Comparison of ENCODE assay signal across 14 cellular contexts in the genomic region with DNA sequence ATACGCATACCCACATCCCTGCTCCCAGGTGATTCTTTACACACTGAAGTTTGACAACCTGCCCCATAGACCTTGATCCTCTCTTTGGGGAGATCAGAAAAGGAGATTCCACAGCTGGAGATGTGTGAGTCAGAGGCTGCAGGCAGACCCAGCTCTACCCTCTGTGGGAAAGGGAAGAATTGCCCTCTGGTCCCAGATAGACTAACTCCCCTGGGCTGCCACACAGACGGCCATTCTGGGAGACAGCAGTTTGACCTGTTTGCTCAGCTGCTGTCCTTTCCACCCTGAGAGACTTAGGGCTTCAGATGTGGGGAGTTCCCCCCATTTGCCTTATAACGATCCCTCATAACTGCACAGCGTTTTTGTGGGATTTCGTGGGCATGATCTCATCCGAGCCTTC. TPM values are rescaled to one million over a fixed set of nuclear protein-coding genes. Genes with fewer than 3 reads are reported as not detected.
DNase-seq lines count a peak whose midpoint lies in the region; TF ChIP-seq lines count a peak whose summit lies in the region.
"Had no signal": no experiment of that assay in that cellular context is flagged by ENCODE, and none has a peak within 500 bp of the region (broad histone marks: within the 10 kb centered on the region; RNA-seq: fewer than 3 reads in every experiment).

No MANE protein-coding gene starts in this region.

- H3K4me1 ChIP-seq in H9 (ENCODE audit: insufficient read depth, low read length) (peaks cover 6% of the 10 kb centered on the region), endodermal cell (ENCODE audit: control insufficient read depth, insufficient read depth, low read length) (peaks cover 21% of the 10 kb centered on the region)

- H4K5ac ChIP-seq in H9 (ENCODE audit: insufficient read length, low read depth, low read length) = no peak overlapping the region

- CTCF ChIA-PET in activated CD4-positive, alpha-beta memory T cell treated with anti-CD3 and anti-CD28 coated beads for 36 hours (lab: Charles Lee) = interaction anchor here (1.3 to 1.6 kb wide), 2 partner anchors 12 to 36 kb away, joined by 3 to 5 read pairs; no protein-coding TSS in a partner anchor

- H2BK120ac ChIP-seq in H9 (ENCODE audit: low read depth, low read length, poor library complexity, severe bottlenecking) = no peak overlapping the region

- 0 out of 2 replicates have a peak overlapping the region, but pooled peaks have one; percentile 16 for H3K14ac ChIP-seq in H9 (ENCODE audit: insufficient read depth, low read length)

- H2AK5ac ChIP-seq in H9 (ENCODE audit: insufficient read length, low read length) = no peak overlapping the region

- H3K9ac ChIP-seq in H9 (ENCODE audit: extremely low read depth, insufficient read length, low read length) = no peak overlapping the region
- H3K9ac ChIP-seq in endodermal cell (ENCODE audit: extremely low read depth, low read length, poor library complexity, severe bottlenecking) = no peak overlapping the region

- H2BK5ac ChIP-seq in H9 (ENCODE audit: insufficient read length, low read length) = no peak overlapping the region

- H3K23me2 ChIP-seq in H9 (ENCODE audit: insufficient read length, low read depth, low read length, poor library complexity, severe bottlenecking) = peaks cover 4% of the 10 kb centered on the region

- H3K4me3 ChIP-seq in endodermal cell (ENCODE audit: low read length) = no peak overlapping the region
- H3K4me3 ChIP-seq: thoracic aorta had no signal

- H3K4ac ChIP-seq in H9 (ENCODE audit: low read depth, low read length) = no peak overlapping the region

- intact Hi-C loops in activated CD4-positive, alpha-beta memory T cell treated with anti-CD3 and anti-CD28 coated beads for 36 hours (cut with micrococcal nuclease) = no loop called here

- H3K4me3 Mint-ChIP-seq in H9 (peak overlapping the region in 1 of 2 experiments; percentile 61; a peak in 2 of 5 replicates), endodermal cell (peak overlapping the region; percentile 28), neural crest cell (no peak overlapping the region)
- no peak overlapping the region for H3K4me3 Mint-ChIP-seq in activated CD4-positive, alpha-beta memory T cell treated with anti-CD3 and anti-CD28 coated beads for 36 hours
- H3K4me3 Mint-ChIP-seq: CD4-positive, CD25-positive, alpha-beta regulatory T cell; central memory CD8-positive, alpha-beta T cell; T-helper 1 cell treated with Interleukin-12 subunit alpha and Interleukin-12 subunit beta and Interleukin-4 antibody, amounts not matched to agents 30 μg/mL and 1 μg/mL, for 36 hours had no signal

- H3K36me3 Mint-ChIP-seq in H9 (ENCODE audit: insufficient read depth in 1 of 3, low read depth in 3 of 3) (peaks cover 1 to 6% (median 5%) of the 10 kb centered on the region in 3 experiments; a peak in 5 of 7 replicates), endodermal cell (ENCODE audit: low read depth) (peaks cover 20% of the 10 kb centered on the region), neural crest cell (ENCODE audit: low read depth) (no peaks in the 10 kb centered on the region)
- no peaks in the 10 kb centered on the region for H3K36me3 Mint-ChIP-seq in activated CD4-positive, alpha-beta memory T cell treated with anti-CD3 and anti-CD28 coated beads for 36 hours
- H3K36me3 Mint-ChIP-seq: CD4-positive, CD25-positive, alpha-beta regulatory T cell had no signal

- H4K8ac ChIP-seq in H9 (replicated peaks; ENCODE audit: insufficient read length, low read depth, low read length) = no peak overlapping the region

- peaks cover 33 to 39% of the 10 kb centered on the region in 2 experiments for H3K4me1 Mint-ChIP-seq in H9
- peaks cover 47% of the 10 kb centered on the region for H3K4me1 Mint-ChIP-seq in endodermal cell
- peaks cover 42% of the 10 kb centered on the region for H3K4me1 Mint-ChIP-seq in neural crest cell
- H3K4me1 Mint-ChIP-seq in activated CD4-positive, alpha-beta memory T cell treated with anti-CD3 and anti-CD28 coated beads for 36 hours (ENCODE audit: low read depth) = peaks cover 13% of the 10 kb centered on the region

- no peak overlapping the region for H2BK20ac ChIP-seq in H9 (ENCODE audit: low read depth, low read length, poor library complexity, severe bottlenecking)

- POLR2A ChIA-PET in activated CD4-positive, alpha-beta memory T cell treated with anti-CD3 and anti-CD28 coated beads for 36 hours (lab: Charles Lee) = no interaction called here

- H3K23ac ChIP-seq in H9 (ENCODE audit: insufficient read length, low read depth, low read length) = no peak overlapping the region

- H3K27ac Mint-ChIP-seq in H9 (peak overlapping the region in 2 of 3 experiments; percentile 88 to 90; a peak in 5 of 7 replicates), endodermal cell (peak overlapping the region; percentile 85), neural crest cell (ENCODE audit: unreplicated experiment) (peak overlapping the region; percentile 72)
- H3K27ac Mint-ChIP-seq in activated CD4-positive, alpha-beta memory T cell treated with anti-CD3 and anti-CD28 coated beads for 36 hours = no peak overlapping the region
- H3K27ac Mint-ChIP-seq: T-helper 1 cell treated with Interleukin-12 subunit alpha and Interleukin-12 subunit beta and Interleukin-4 antibody, amounts not matched to agents 30 μg/mL and 1 μg/mL, for 36 hours had no signal

- peaks cover 25% of the 10 kb centered on the region for H3K27me3 Mint-ChIP-seq in H9 (ENCODE audit: low read depth)
- H3K27me3 Mint-ChIP-seq in endodermal cell (ENCODE audit: insufficient read depth) = no peaks in the 10 kb centered on the region
- peaks cover 19% of the 10 kb centered on the region for H3K27me3 Mint-ChIP-seq in neural crest cell (ENCODE audit: low read depth)
- peaks cover 25% of the 10 kb centered on the region for H3K27me3 Mint-ChIP-seq in activated CD4-positive, alpha-beta memory T cell treated with anti-CD3 and anti-CD28 coated beads for 36 hours

- H3K36me3 ChIP-seq in endodermal cell (ENCODE audit: control insufficient read depth, insufficient read depth, low read length) = no peaks in the 10 kb centered on the region
- H3K36me3 ChIP-seq: thoracic aorta had no signal

- no peak overlapping the region for H2BK15ac ChIP-seq in H9 (ENCODE audit: low read depth, low read length)

- peak overlapping the region; percentile 4 for H3K4me2 ChIP-seq in H9 (ENCODE audit: insufficient read depth, insufficient read length, low read length)

- WGBS in H9 (ENCODE audit: extremely low coverage, insufficient read length, low lambda C conversion rate) = no CpG with 5 or more reads among the region's 6 CpGs
- 67 to 72% methylated on average over 1 to 6 of the region's 6 CpGs for WGBS in endodermal cell (ENCODE audit: insufficient coverage in 1 of 2, insufficient read length in 1 of 2), 2 experiments

- H4K20me1 ChIP-seq in H9 (ENCODE audit: control insufficient read depth, insufficient read depth, insufficient read length) = peaks cover 5% of the 10 kb centered on the region

- H3T11ph ChIP-seq in H9 (ENCODE audit: low read length) = no peak overlapping the region

- peaks cover 7% of the 10 kb centered on the region for H3K79me1 ChIP-seq in H9 (ENCODE audit: insufficient read depth, low read depth, low read length, poor library complexity, severe bottlenecking)

- TF ChIP-seq CTCF in H9 (conservative IDR thresholded peaks at IDR 0.05) (no peak), endodermal cell (conservative IDR thresholded peaks at IDR 0.05) (no peak), neural crest cell (conservative IDR thresholded peaks at IDR 0.05) (no peak)

- H4K91ac ChIP-seq in H9 (ENCODE audit: insufficient read length, low read depth, low read length) = no peak overlapping the region

- no peaks in the 10 kb centered on the region; the same call in 1 of the 2 replicates for H3K79me2 ChIP-seq in H9 (ENCODE audit: insufficient read depth, low read length)

- no peak overlapping the region for H2AFZ ChIP-seq in H9 (ENCODE audit: low read length)

- H3K27ac ChIP-seq in H9 (ENCODE audit: insufficient read length, low read depth, low read length) (no peak overlapping the region), endodermal cell (ENCODE audit: low read depth, low read length) (peak overlapping the region; percentile 14)
- H3K27ac ChIP-seq: thoracic aorta had no signal

- no peak overlapping the region for H2BK12ac ChIP-seq in H9 (ENCODE audit: insufficient read length, low read depth, low read length)

- H3K56ac ChIP-seq in H9 (ENCODE audit: insufficient read length, low read depth, low read length) = no peak overlapping the region

- H3K27me3 ChIP-seq in H9 (ENCODE audit: insufficient read depth, low read length) (no peaks in the 10 kb centered on the region), endodermal cell (ENCODE audit: control insufficient read depth, insufficient read depth, low read length, poor library complexity, severe bottlenecking) (no peaks in the 10 kb centered on the region)

- H3K18ac ChIP-seq in H9 (ENCODE audit: insufficient read length, low read depth, low read length) = peak overlapping the region; percentile 21

- H3K9me3 ChIP-seq in H9 (ENCODE audit: control insufficient read depth, low read depth, low read length) (no peaks in the 10 kb centered on the region), endodermal cell (ENCODE audit: control insufficient read depth, low read length) (no peaks in the 10 kb centered on the region)
- H3K9me3 ChIP-seq: thoracic aorta had no signal

- no peak for DNase-seq in H9
- peak; percentile 16 for DNase-seq in NCI-H146 treated with DMSO at 0.1 percent for 48 hours (lab: John Stamatoyannopoulos, UW; ENCODE audit: unreplicated experiment)
- DNase-seq in endodermal cell = no peak
- no peak for DNase-seq in neural crest cell (ENCODE audit: low read depth, low spot score)
- no peak for DNase-seq in activated CD4-positive, alpha-beta memory T cell treated with anti-CD3 and anti-CD28 coated beads for 36 hours
- DNase-seq in T-helper 1 cell = no peak
- no peak for DNase-seq in effector CD4-positive, alpha-beta T cell
- DNase-seq: CD4-positive, CD25-positive, alpha-beta regulatory T cell; kidney glomerular epithelial cell; NCI-H2227 treated with DMSO at 0.1 percent for 48 hours had no signal

- H3K9me3 Mint-ChIP-seq in H9 = no peaks in the 10 kb centered on the region; a peak in 1 of 5 replicates
- H3K9me3 Mint-ChIP-seq in endodermal cell = no peaks in the 10 kb centered on the region
- no peaks in the 10 kb centered on the region for H3K9me3 Mint-ChIP-seq in neural crest cell
- no peaks in the 10 kb centered on the region for H3K9me3 Mint-ChIP-seq in activated CD4-positive, alpha-beta memory T cell treated with anti-CD3 and anti-CD28 coated beads for 36 hours
- H3K9me3 Mint-ChIP-seq: CD4-positive, CD25-positive, alpha-beta regulatory T cell; central memory CD8-positive, alpha-beta T cell; T-helper 1 cell treated with Interleukin-12 subunit alpha and Interleukin-12 subunit beta and Interleukin-4 antibody, amounts not matched to agents 30 μg/mL and 1 μg/mL, for 36 hours had no signal

RNA-seq across cellular contexts. Expression of gene FAM83F, which starts 14.0 kb away (rescaled TPM):
- 17.4 and 19.6 TPM in 2 replicates for total RNA-seq in H9 (2021)
- 10 to 100 TPM; 18.9 to 34.1 TPM for total RNA-seq in endodermal cell
- polyA plus RNA-seq in endodermal cell (2013, experiment 1 of 2) = 2.2 TPM
- polyA plus RNA-seq in endodermal cell (2013, experiment 2 of 2) = 1.9 TPM
- 2.8 and 3.1 TPM in 2 replicates for total RNA-seq in neural crest cell
- total RNA-seq in activated CD4-positive, alpha-beta memory T cell treated with anti-CD3 and anti-CD28 coated beads for 36 hours = under 1 TPM; 0.26 to 0.41 TPM

RNA-seq across cellular contexts. Expression of gene TMA7B, which starts 48.5 kb away (rescaled TPM):
- total RNA-seq in H9 (2021) (not detected in 2 replicates), endodermal cell (not detected), neural crest cell (not detected in 2 replicates)
- not detected for polyA plus RNA-seq in endodermal cell (2013, experiment 1 of 2)
- not detected for polyA plus RNA-seq in endodermal cell (2013, experiment 2 of 2)
- 1 to 10 TPM in 1 of 2 experiments, under 1 TPM in 1; 0.86 to 1.1 TPM for total RNA-seq in activated CD4-positive, alpha-beta memory T cell treated with anti-CD3 and anti-CD28 coated beads for 36 hours
- total RNA-seq: renal cortical epithelial cell had no signal
